Comparison of ENCODE assay signal across 9 cellular contexts in the genomic region with DNA sequence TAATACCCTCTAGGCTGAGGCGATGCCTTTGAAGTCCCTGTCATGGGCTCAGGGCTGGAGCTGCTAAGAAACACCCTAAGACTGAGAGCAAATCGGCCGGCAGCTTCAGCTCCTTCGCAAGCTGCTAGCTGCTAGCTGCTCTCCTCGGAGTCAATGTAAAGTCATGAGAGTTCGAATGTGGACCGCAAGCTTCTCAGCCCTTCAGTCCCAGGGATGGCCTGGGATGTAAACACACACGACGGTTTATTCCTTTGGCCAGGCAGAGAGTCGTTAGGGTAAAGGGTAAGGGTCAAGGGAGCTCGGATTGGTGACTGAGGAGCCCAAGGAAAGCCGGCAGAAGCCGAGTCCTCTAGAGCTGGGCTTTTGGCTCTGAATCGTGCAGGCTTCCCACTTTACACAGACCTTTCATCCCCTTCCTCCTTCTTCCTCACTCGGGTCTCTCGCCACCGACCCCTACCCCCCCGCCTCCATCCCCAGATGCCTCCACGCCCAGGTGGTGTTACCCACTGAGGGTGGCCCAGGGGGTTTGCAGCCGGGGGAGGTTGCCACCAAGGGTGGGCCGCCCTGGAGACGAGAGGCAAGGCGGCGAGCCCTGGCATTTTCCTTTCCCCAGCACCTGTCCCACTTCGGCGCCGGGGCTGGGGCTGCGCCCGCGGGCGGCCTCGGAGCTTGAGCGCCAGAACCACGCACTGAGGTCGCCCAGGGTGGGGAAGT. TPM values are rescaled to one million over a fixed set of nuclear protein-coding genes. Genes with fewer than 3 reads are reported as not detected.
DNase-seq lines count a peak whose midpoint lies in the region; ATAC-seq and TF ChIP-seq lines count a peak whose summit lies in the region.
"Had no signal": no experiment of that assay in that cellular context is flagged by ENCODE, and none has a peak within 500 bp of the region (broad histone marks: within the 10 kb centered on the region; RNA-seq: fewer than 3 reads in every experiment).

No MANE protein-coding gene starts in this region.

- no peaks in the 10 kb centered on the region for H3K9me3 Mint-ChIP-seq in activated naive CD8-positive, alpha-beta T cell treated with anti-CD3 and anti-CD28 coated beads, Interleukin-2, amount 50 U/mL, for 24 hours
- H3K9me3 Mint-ChIP-seq in naive B cell: no peaks in the 10 kb centered on the region

- H3K27ac ChIP-seq in heart right ventricle: peak overlapping the region in 7 of 10 donors; percentile 64 to 81 (median 75)
- peak overlapping the region; percentile 80 to 90 for H3K27ac ChIP-seq in uterus

- H3K36me3 Mint-ChIP-seq in activated naive CD8-positive, alpha-beta T cell treated with anti-CD3 and anti-CD28 coated beads, Interleukin-2, amount 50 U/mL, for 24 hours (ENCODE audit: low read depth): no peaks in the 10 kb centered on the region
- no peaks in the 10 kb centered on the region for H3K36me3 Mint-ChIP-seq in naive B cell

- H3K4me1 Mint-ChIP-seq in activated naive CD8-positive, alpha-beta T cell treated with anti-CD3 and anti-CD28 coated beads, Interleukin-2, amount 50 U/mL, for 24 hours: peaks cover 4% of the 10 kb centered on the region
- H3K4me1 Mint-ChIP-seq in naive B cell: peaks cover 5 to 9% (median 5%) of the 10 kb centered on the region in 3 donors

- H3K4me3 ChIP-seq in heart right ventricle: no peak overlapping the region
- H3K4me3 ChIP-seq in uterus: no peak overlapping the region

- no peaks in the 10 kb centered on the region for H3K27me3 Mint-ChIP-seq in activated naive CD8-positive, alpha-beta T cell treated with anti-CD3 and anti-CD28 coated beads, Interleukin-2, amount 50 U/mL, for 24 hours
- H3K27me3 Mint-ChIP-seq in naive B cell: peaks cover 0 to 2% (median 0%) of the 10 kb centered on the region in 3 donors

- TF ChIP-seq CTCF in heart right ventricle (IDR thresholded peaks at IDR 0.05) (no peak), uterus (IDR thresholded peaks at IDR 0.05) (no peak)

- no peak for TF ChIP-seq POLR2A in uterus (IDR thresholded peaks at IDR 0.05)

- intact Hi-C loops in heart right ventricle (cut with DNase I) (loop anchor here in 1 of 10 donors (5.0 kb wide), 1 partner anchor 42 kb away; no protein-coding TSS in a partner anchor), Right ventricle myocardium inferior (cut with DNase I) (no loop called here), uterus (cut with DNase I; ENCODE audit: low total_unique reads) (no loop called here)

- 16 to 22% methylated on average over 26 to 29 of the region's 35 CpGs for WGBS in heart right ventricle, 2 donors

- H3K4me1 ChIP-seq in heart right ventricle (peaks cover 0 to 4% (median 0%) of the 10 kb centered on the region in 9 donors), uterus (no peaks in the 10 kb centered on the region)

- H3K27me3 ChIP-seq in heart right ventricle (no peaks in the 10 kb centered on the region), uterus (no peaks in the 10 kb centered on the region)

- no peak for ATAC-seq in heart right ventricle
- no peak for ATAC-seq in Right ventricle myocardium inferior
- no peak for ATAC-seq in activated naive CD8-positive, alpha-beta T cell treated with anti-CD3 and anti-CD28 coated beads, Interleukin-2, amount 50 U/mL, for 24 hours
- ATAC-seq in naive B cell (ENCODE audit: low read depth in 2 of 2): no peak
- no peak for ATAC-seq in GM18519 (IDR thresholded peaks at IDR 0.05; ENCODE audit: low FRiP score, unreplicated experiment)

- H3K4me3 Mint-ChIP-seq in activated naive CD8-positive, alpha-beta T cell treated with anti-CD3 and anti-CD28 coated beads, Interleukin-2, amount 50 U/mL, for 24 hours: peak overlapping the region; percentile 29
- peak overlapping the region in 7 of 8 donors; percentile 36 to 89 (median 79) for H3K4me3 Mint-ChIP-seq in naive B cell

- no peaks in the 10 kb centered on the region for H3K9me3 ChIP-seq in heart right ventricle
- no peaks in the 10 kb centered on the region for H3K9me3 ChIP-seq in uterus

- H3K27ac Mint-ChIP-seq in activated naive CD8-positive, alpha-beta T cell treated with anti-CD3 and anti-CD28 coated beads, Interleukin-2, amount 50 U/mL, for 24 hours: no peak overlapping the region
- peak overlapping the region in 2 of 6 donors; percentile 49 to 76 for H3K27ac Mint-ChIP-seq in naive B cell

- H3K36me3 ChIP-seq in heart right ventricle (no peaks in the 10 kb centered on the region), uterus (no peaks in the 10 kb centered on the region)

- DNase-seq in heart right ventricle: peak in 1 of 2 donors; percentile 3
- no peak for DNase-seq in Right ventricle myocardium inferior (ENCODE audit: missing footprints)
- DNase-seq in activated naive CD8-positive, alpha-beta T cell treated with anti-CD3 and anti-CD28 coated beads, Interleukin-2, amount 50 U/mL, for 24 hours: no peak
- DNase-seq in naive B cell: no peak
- peak; percentile 23 to 25 for DNase-seq in uterus
- DNase-seq in RPMI8226: no peak
- DNase-seq in GM19238 (ENCODE audit: insufficient read length, low spot score): no peak
- DNase-seq: NCI-H1417 had no signal

RNA-seq across cellular contexts. Expression of a gene that starts 3.1 kb away (rescaled TPM):
- 10 to 100 TPM in 1 of 10 donors, 1 to 10 TPM in 9; 4.9 to 12.8 (median 8.3) TPM for total RNA-seq in heart right ventricle
- 1 to 10 TPM; 2.1 to 3.1 TPM for polyA plus RNA-seq in heart right ventricle
- 11.3 TPM for total RNA-seq in Right ventricle myocardium inferior
- 1 to 10 TPM in 2 of 6 donors, under 1 TPM in 3, not detected in 1; 0.31 to 2.1 (median 0.70) TPM for polyA plus RNA-seq in naive B cell (ENCODE audit: low read depth in 6 of 6)
- total RNA-seq in uterus: 10 to 100 TPM in 1 of 4 donors, 1 to 10 TPM in 2, under 1 TPM in 1; 0.26 to 50.8 (median 4.3) TPM

Comparison
In these comparisons a context has a peak if more than half of its experiments do, and no peak if none do; other contexts are left out.
1. DNase-seq: peak in uterus (2 of 2); none in Right ventricle myocardium inferior (single experiment), activated naive CD8-positive, alpha-beta T cell treated with anti-CD3 and anti-CD28 coated beads, Interleukin-2, amount 50 U/mL, for 24 hours (single experiment), naive B cell (single experiment), RPMI8226 (single experiment) and GM19238 (single experiment).